In the genomic region with DNA sequence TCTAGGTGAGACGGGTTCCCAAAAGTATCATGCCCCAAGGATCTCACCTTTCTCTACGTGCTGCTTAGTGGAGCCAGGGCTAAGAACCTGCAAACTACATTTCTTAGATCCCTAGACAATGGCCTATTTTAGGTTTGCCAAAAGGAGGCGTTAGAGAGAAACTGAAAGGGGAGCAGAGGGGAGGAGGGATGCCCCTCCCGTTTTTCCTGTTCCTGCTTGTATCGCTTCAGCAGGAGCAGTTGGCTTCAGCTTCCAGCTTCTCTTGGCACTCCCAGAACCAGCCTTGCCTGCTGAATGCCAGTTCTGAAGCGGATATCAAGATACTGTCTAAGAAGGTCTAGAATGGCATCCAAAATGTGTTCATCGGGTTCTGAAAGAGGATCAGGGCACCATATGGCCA, we compare ENCODE assay signal across 20 cellular contexts. TPM values are rescaled to one million over a fixed set of nuclear protein-coding genes. Genes with fewer than 3 reads are reported as not detected.
DNase-seq lines count a peak whose midpoint lies in the region; ATAC-seq and TF ChIP-seq lines count a peak whose summit lies in the region.
"Had no signal": no experiment of that assay in that cellular context is flagged by ENCODE, and none has a peak within 500 bp of the region (broad histone marks: within the 10 kb centered on the region; RNA-seq: fewer than 3 reads in every experiment).

No MANE protein-coding gene starts in this region.

- in situ Hi-C loops in SK-MEL-5 (cut with HindIII; ENCODE audit: low pct_unique_long_range_greater_than_20kb, low sequenced_read_pairs) = no loop called here

- H3K4me3 ChIP-seq in prostate gland = no peak overlapping the region
- H3K4me3 ChIP-seq: BLaER1 treated with 17β-estradiol and CSF1 and Interleukin-3, amounts not matched to agents 10 nM and 100 nM; thyroid gland had no signal

- intact Hi-C loops in left cardiac atrium (cut with DNase I) (no loop called here), prostate gland (cut with DNase I) (no loop called here)

- no peaks in the 10 kb centered on the region for H3K4me1 ChIP-seq in prostate gland (replicated peaks)
- H3K4me1 ChIP-seq: thyroid gland had no signal

- DNase-seq in HT-29 (ENCODE audit: low spot score) = peak; percentile 54
- peak; percentile 22 for DNase-seq in SK-MEL-5 (ENCODE audit: low read depth, low spot score)
- DNase-seq in left cardiac atrium = no peak
- DNase-seq in prostate gland (ENCODE audit: low spot score) = peak; percentile 53
- DNase-seq in activated gamma-delta T cell (lab: John Stamatoyannopoulos, UW) = no peak
- no peak for DNase-seq in activated T-cell treated with anti-CD3 and anti-CD28 coated beads, Interleukin-2, amount 50 U/mL, for 48 hours
- DNase-seq: activated CD4-positive, alpha-beta T cell treated with anti-CD3 and anti-CD28 coated beads, Interleukin-2, amount 10 ng/mL, durations not matched to agents 24 days and 14 days; DMS79; effector memory CD4-positive, alpha-beta T cell; NCI-H2107; NK-92 treated with Interleukin-12 subunit alpha and Interleukin-12 subunit beta, amount 100 ng/mL, for 24 hours; SHP77; stimulated activated CD4-positive, alpha-beta T cell treated with anti-CD3 and anti-CD28 coated beads, Interleukin-4, amount 100 ng/mL, for 1 hour; stimulated activated CD8-positive, alpha-beta memory T cell treated with anti-CD3 and anti-CD28 coated beads, Interleukin-4, amount 100 ng/mL, for 48 hours; T-helper 9 cell; thyroid gland had no signal

- H3K36me3 ChIP-seq in prostate gland = no peaks in the 10 kb centered on the region
- H3K36me3 ChIP-seq: neutrophil, thyroid gland had no signal

- H3K27me3 ChIP-seq in prostate gland (replicated peaks; ENCODE audit: insufficient read depth) = no peaks in the 10 kb centered on the region
- H3K27me3 ChIP-seq: BLaER1 treated with 17β-estradiol and CSF1 and Interleukin-3, amounts not matched to agents 10 nM and 100 nM; neutrophil; thyroid gland had no signal

- ATAC-seq in left cardiac atrium = peak; percentile 21 to 52
- no peak for ATAC-seq in HG03521 (IDR thresholded peaks at IDR 0.05; ENCODE audit: unreplicated experiment)
- ATAC-seq in GM18873 (IDR thresholded peaks at IDR 0.05; ENCODE audit: low FRiP score, unreplicated experiment) = no peak

- TF ChIP-seq CTCF in prostate gland (IDR thresholded peaks at IDR 0.05) = no peak

- no peak for TF ChIP-seq POLR2A in prostate gland (IDR thresholded peaks at IDR 0.05)

- WGBS in prostate gland = 38% methylated on average over 7 of the region's 7 CpGs

- no peaks in the 10 kb centered on the region for H3K9me3 ChIP-seq in prostate gland
- H3K9me3 ChIP-seq: neutrophil, thyroid gland had no signal

- no peak overlapping the region for H3K27ac ChIP-seq in prostate gland
- H3K27ac ChIP-seq: BLaER1 treated with 17β-estradiol and CSF1 and Interleukin-3, amounts not matched to agents 10 nM and 100 nM; neutrophil; thyroid gland had no signal

RNA-seq across cellular contexts. Expression of gene ABHD17C, which starts 58.4 kb away (rescaled TPM):
- total RNA-seq in HT-29 (2014; rRNA removed; shearing (Covaris generic)) = 14.9 and 19.1 TPM in 2 replicates
- total RNA-seq in SK-MEL-5 (2014; rRNA removed; shearing (Covaris generic)) = 6.9 and 9.1 TPM in 2 replicates
- 29.2 and 33.5 TPM in 2 replicates for polyA plus RNA-seq in SK-MEL-5 (2015; cell fraction: cytosol; rRNA removed)
- polyA plus RNA-seq in SK-MEL-5 (2015; cell fraction: nucleus; rRNA removed) = 10.8 and 11.5 TPM in 2 replicates
- 1 to 10 TPM; 3.3 to 5.3 TPM for total RNA-seq in left cardiac atrium
- total RNA-seq in prostate gland = 10 to 100 TPM; 13.6 to 32.4 TPM

Comparison
In these comparisons a context has a peak if more than half of its experiments do, and no peak if none do; other contexts are left out.
1. DNase-seq: peak in HT-29 (single experiment), SK-MEL-5 (single experiment) and prostate gland (single experiment); none in left cardiac atrium (single experiment), activated gamma-delta T cell (single experiment) and activated T-cell treated with anti-CD3 and anti-CD28 coated beads, Interleukin-2, amount 50 U/mL, for 48 hours (0 of 2).
2. ATAC-seq: peak in left cardiac atrium (2 of 2); none in HG03521 (single experiment) and GM18873 (single experiment).